9 cellular contexts compared by ENCODE assay signal in genomic region chr17:33667052-33667509, GRCh38.
DNase-seq lines count a peak whose midpoint lies in the region; ATAC-seq and TF ChIP-seq lines count a peak whose summit lies in the region.
"Had no signal": no experiment of that assay in that cellular context is flagged by ENCODE, and none has a peak within 500 bp of the region (broad histone marks: within the 10 kb centered on the region; RNA-seq: fewer than 3 reads in every experiment).

No MANE protein-coding gene starts in this region.

- CTCF ChIA-PET in MCF 10A (lab: Yijun Ruan, JAX): no interaction called here

- ATAC-seq in activated T-cell treated with anti-CD3 and anti-CD28 coated beads, Interleukin-2, amount 50 U/mL, for 72 hours (replicated peaks in 1 of 2): peak; percentile 87 to 94
- peak; percentile 77 to 80 for ATAC-seq in stimulated activated naive B cell treated with anti-CD40 and anti-IgM and Interleukin-4, amounts not matched to agents 10 μg/mL and 1 μg/mL and 100 μg/mL, for 72 hours (replicated peaks)
- no peak for ATAC-seq in esophagus mucosa
- ATAC-seq: A549 had no signal

- peak; percentile 4 for DNase-seq in activated CD4-positive, CD25-positive, alpha-beta regulatory T cell treated with anti-CD3 and anti-CD28 coated beads, Interleukin-2, amount 50 U/mL, for 16 hours (ENCODE audit: low read depth, low spot score)
- DNase-seq in activated CD4-positive, CD25-positive, alpha-beta regulatory T cell (lab: John Stamatoyannopoulos, UW): no peak
- DNase-seq in HT-29 (ENCODE audit: low spot score) (peak; percentile 17), MCF 10A (ENCODE audit: unreplicated experiment) (no peak), G401 (ENCODE audit: low spot score) (no peak)
- DNase-seq in activated T-cell treated with anti-CD3 and anti-CD28 coated beads, Interleukin-2, amount 50 U/mL, for 72 hours: peak; percentile 49 to 53
- DNase-seq in stimulated activated naive B cell treated with anti-CD40 and anti-IgM and Interleukin-4, amounts not matched to agents 10 μg/mL and 1 μg/mL and 100 μg/mL, for 72 hours: peak; percentile 32

- POLR2A ChIA-PET in MCF 10A (lab: Yijun Ruan, JAX): no interaction called here

- in situ Hi-C loops in G401 (cut with HindIII; ENCODE audit: low sequenced_read_pairs): no loop called here

- no peaks in the 10 kb centered on the region for H3K36me3 Mint-ChIP-seq in activated T-cell treated with anti-CD3 and anti-CD28 coated beads, Interleukin-2, amount 50 U/mL, for 72 hours (ENCODE audit: insufficient read depth in 2 of 2)
- H3K36me3 Mint-ChIP-seq in stimulated activated naive B cell treated with anti-CD40 and anti-IgM and Interleukin-4, amounts not matched to agents 10 μg/mL and 1 μg/mL and 100 μg/mL, for 72 hours: no peaks in the 10 kb centered on the region
- no peaks in the 10 kb centered on the region for H3K36me3 Mint-ChIP-seq in MCF 10A (ENCODE audit: insufficient read depth, unreplicated experiment)

- H3K9me3 Mint-ChIP-seq in activated T-cell treated with anti-CD3 and anti-CD28 coated beads, Interleukin-2, amount 50 U/mL, for 72 hours: no peaks in the 10 kb centered on the region
- H3K9me3 Mint-ChIP-seq in stimulated activated naive B cell treated with anti-CD40 and anti-IgM and Interleukin-4, amounts not matched to agents 10 μg/mL and 1 μg/mL and 100 μg/mL, for 72 hours: no peaks in the 10 kb centered on the region
- H3K9me3 Mint-ChIP-seq in MCF 10A (ENCODE audit: unreplicated experiment): peaks cover 23% of the 10 kb centered on the region

- peaks cover 5% of the 10 kb centered on the region for H3K27me3 Mint-ChIP-seq in activated T-cell treated with anti-CD3 and anti-CD28 coated beads, Interleukin-2, amount 50 U/mL, for 72 hours (ENCODE audit: low read depth)
- peaks cover 0 to 5% of the 10 kb centered on the region in 2 donors for H3K27me3 Mint-ChIP-seq in stimulated activated naive B cell treated with anti-CD40 and anti-IgM and Interleukin-4, amounts not matched to agents 10 μg/mL and 1 μg/mL and 100 μg/mL, for 72 hours
- no peaks in the 10 kb centered on the region for H3K27me3 Mint-ChIP-seq in MCF 10A (ENCODE audit: insufficient read depth, unreplicated experiment)

- H3K27ac Mint-ChIP-seq in activated T-cell treated with anti-CD3 and anti-CD28 coated beads, Interleukin-2, amount 50 U/mL, for 72 hours: peak overlapping the region; percentile 39
- peak overlapping the region; percentile 20 for H3K27ac Mint-ChIP-seq in stimulated activated naive B cell treated with anti-CD40 and anti-IgM and Interleukin-4, amounts not matched to agents 10 μg/mL and 1 μg/mL and 100 μg/mL, for 72 hours
- H3K27ac Mint-ChIP-seq in MCF 10A (ENCODE audit: low read depth, unreplicated experiment): no peak overlapping the region

- intact Hi-C loops in MCF 10A (cut with micrococcal nuclease): no loop called here

- peaks cover 18% of the 10 kb centered on the region for H3K4me1 Mint-ChIP-seq in activated T-cell treated with anti-CD3 and anti-CD28 coated beads, Interleukin-2, amount 50 U/mL, for 72 hours (ENCODE audit: low read depth)
- peaks cover 0 to 3% of the 10 kb centered on the region in 2 donors for H3K4me1 Mint-ChIP-seq in stimulated activated naive B cell treated with anti-CD40 and anti-IgM and Interleukin-4, amounts not matched to agents 10 μg/mL and 1 μg/mL and 100 μg/mL, for 72 hours
- H3K4me1 Mint-ChIP-seq in MCF 10A (ENCODE audit: insufficient read depth, unreplicated experiment): no peaks in the 10 kb centered on the region

- BruUV-seq in MCF 10A (replicated peaks; lab: Mats Ljungman, UMichigan): no TSS peak

- TF ChIP-seq CTCF in MCF 10A (IDR thresholded peaks at IDR 0.05; ENCODE audit: unreplicated experiment): no peak

- peak overlapping the region; percentile 34 to 49 for H3K4me3 Mint-ChIP-seq in activated T-cell treated with anti-CD3 and anti-CD28 coated beads, Interleukin-2, amount 50 U/mL, for 72 hours
- H3K4me3 Mint-ChIP-seq in stimulated activated naive B cell treated with anti-CD40 and anti-IgM and Interleukin-4, amounts not matched to agents 10 μg/mL and 1 μg/mL and 100 μg/mL, for 72 hours: no peak overlapping the region
- H3K4me3 Mint-ChIP-seq in MCF 10A (ENCODE audit: unreplicated experiment): no peak overlapping the region

Comparison
In these comparisons a context has a peak if more than half of its experiments do, and no peak if none do; other contexts are left out.
1. DNase-seq: peak in activated CD4-positive, CD25-positive, alpha-beta regulatory T cell treated with anti-CD3 and anti-CD28 coated beads, Interleukin-2, amount 50 U/mL, for 16 hours (single experiment), HT-29 (single experiment), activated T-cell treated with anti-CD3 and anti-CD28 coated beads, Interleukin-2, amount 50 U/mL, for 72 hours (2 of 2) and stimulated activated naive B cell treated with anti-CD40 and anti-IgM and Interleukin-4, amounts not matched to agents 10 μg/mL and 1 μg/mL and 100 μg/mL, for 72 hours (single experiment); none in activated CD4-positive, CD25-positive, alpha-beta regulatory T cell (0 of 4), MCF 10A (single experiment) and G401 (single experiment).
2. H3K4me3 Mint-ChIP-seq: peak in activated T-cell treated with anti-CD3 and anti-CD28 coated beads, Interleukin-2, amount 50 U/mL, for 72 hours (2 of 2); none in stimulated activated naive B cell treated with anti-CD40 and anti-IgM and Interleukin-4, amounts not matched to agents 10 μg/mL and 1 μg/mL and 100 μg/mL, for 72 hours (0 of 2) and MCF 10A (single experiment).